Comparison of ENCODE assay signal across 11 cellular contexts in the genomic region with DNA sequence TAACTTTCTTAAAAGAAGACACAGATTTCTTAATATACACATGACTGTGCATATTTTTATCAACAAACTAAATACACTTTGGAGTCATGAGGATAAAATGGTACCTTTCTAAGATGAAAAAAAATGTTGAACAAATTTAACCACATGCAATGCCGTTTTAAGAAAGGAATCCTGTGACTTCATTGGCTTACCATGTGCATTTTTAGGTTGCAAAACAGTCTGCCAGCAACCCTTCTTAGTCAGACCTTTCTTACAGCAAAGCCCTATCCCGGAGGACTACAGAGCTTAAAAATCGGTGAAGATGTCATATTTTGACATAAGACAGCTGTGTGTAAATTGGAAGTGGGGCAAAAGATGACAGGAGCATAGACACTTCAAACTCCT. TPM values are rescaled to one million over a fixed set of nuclear protein-coding genes. Genes with fewer than 3 reads are reported as not detected.
A peak's percentile ranks its signal among the peaks of the same experiment; 100 is the strongest.
DNase-seq lines count a peak whose midpoint lies in the region; TF ChIP-seq lines count a peak whose summit lies in the region.
"Had no signal": no experiment of that assay in that cellular context is flagged by ENCODE, and none has a peak within 500 bp of the region (broad histone marks: within the 10 kb centered on the region; RNA-seq: fewer than 3 reads in every experiment).

No MANE protein-coding gene starts in this region.

- no peak overlapping the region for H3K4ac ChIP-seq in mesendoderm (ENCODE audit: low read depth, low read length)

- H2BK15ac ChIP-seq in mesendoderm (replicated peaks; ENCODE audit: low read depth): no peak overlapping the region

- H3K36me3 ChIP-seq in mesendoderm (ENCODE audit: control insufficient read depth, insufficient read depth, low read length) (no peaks in the 10 kb centered on the region), vagina (no peaks in the 10 kb centered on the region)
- H3K36me3 ChIP-seq: neutrophil had no signal

- no peak overlapping the region for H2BK5ac ChIP-seq in mesendoderm (ENCODE audit: low read length)

- TF ChIP-seq POLR2A in vagina (IDR thresholded peaks at IDR 0.05): no peak

- H3K23ac ChIP-seq in mesendoderm (ENCODE audit: low read length): no peak overlapping the region

- H3K27ac ChIP-seq in mesendoderm (ENCODE audit: low read depth, low read length) (no peak overlapping the region), vagina (peak overlapping the region; percentile 57)
- H3K27ac ChIP-seq: neutrophil had no signal

- H3K4me2 ChIP-seq in mesendoderm (ENCODE audit: low read length): no peak overlapping the region

- H3K9me3 ChIP-seq in vagina: no peaks in the 10 kb centered on the region
- H3K9me3 ChIP-seq: neutrophil had no signal

- H3K4me3 ChIP-seq in mesendoderm (ENCODE audit: low read length) (no peak overlapping the region), vagina (no peak overlapping the region)

- H3K79me1 ChIP-seq in mesendoderm (ENCODE audit: low read length): no peaks in the 10 kb centered on the region

- WGBS in mesendoderm (ENCODE audit: extremely low coverage, insufficient coverage, low lambda C conversion rate): no CpG with 5 or more reads among the region's 3 CpGs

- H3K27me3 ChIP-seq in mesendoderm (ENCODE audit: insufficient read depth, low read length, poor library complexity) (no peaks in the 10 kb centered on the region), vagina (no peaks in the 10 kb centered on the region)
- H3K27me3 ChIP-seq: neutrophil had no signal

- no peak overlapping the region for H2AK5ac ChIP-seq in mesendoderm (ENCODE audit: low read length)

- no peak overlapping the region for H3K18ac ChIP-seq in mesendoderm (ENCODE audit: low read length)

- no peak overlapping the region for H2BK120ac ChIP-seq in mesendoderm (ENCODE audit: low read depth, low read length)

- H3K4me1 ChIP-seq in mesendoderm (ENCODE audit: control insufficient read depth, low read depth, low read length) (no peaks in the 10 kb centered on the region), vagina (peaks cover 5% of the 10 kb centered on the region)

- no peak for TF ChIP-seq CTCF in vagina (IDR thresholded peaks at IDR 0.05)

- H4K5ac ChIP-seq in mesendoderm (ENCODE audit: low read length): no peak overlapping the region

- H4K8ac ChIP-seq in mesendoderm (ENCODE audit: low read depth, low read length): no peak overlapping the region

- no peak overlapping the region for H3K9ac ChIP-seq in mesendoderm (ENCODE audit: low read length)

- peak; percentile 52 for DNase-seq in MV-4-11 (lab: John Stamatoyannopoulos, UW)
- peak; percentile 99 for DNase-seq in dedifferentiated amniotic fluid mesenchymal stem cell (ENCODE audit: extremely low spot score)
- peak; percentile 48 for DNase-seq in mesendoderm
- DNase-seq in vagina (ENCODE audit: extremely low spot score in 2 of 2): no peak
- no peak for DNase-seq in stimulated activated CD4-positive, alpha-beta T cell treated with anti-CD3 and anti-CD28 coated beads, Interleukin-4, amount 100 ng/mL, for 24 hours
- DNase-seq in NCI-H2107 (lab: John Stamatoyannopoulos, UW): no peak
- no peak for DNase-seq in stimulated activated naive CD4-positive, alpha-beta T cell (lab: John Stamatoyannopoulos, UW)
- DNase-seq: activated CD4-positive, alpha-beta memory T cell treated with anti-CD3 and anti-CD28 coated beads, Interleukin-2, amount 10 ng/mL, durations not matched to agents 7 days and 5 days; Kasumi-1; stimulated activated naive B cell treated with anti-CD40 and anti-IgM and Interleukin-4, amounts not matched to agents 10 μg/mL and 1 μg/mL and 100 μg/mL, for 72 hours had no signal

- H3K56ac ChIP-seq in mesendoderm (ENCODE audit: low read length): no peak overlapping the region

- no peaks in the 10 kb centered on the region for H3K79me2 ChIP-seq in mesendoderm (ENCODE audit: control insufficient read depth, insufficient read depth, low read length)

- intact Hi-C loops in vagina (cut with DNase I): no loop called here

RNA-seq across cellular contexts. Expression of gene GASK1B, which starts 51.6 kb away (rescaled TPM):
- polyA plus RNA-seq in mesendoderm (2013, experiment 1 of 2): 0.06 TPM
- 0.03 TPM for polyA plus RNA-seq in mesendoderm (2013, experiment 2 of 2)
- total RNA-seq in vagina: 24.3 TPM
- total RNA-seq: activated CD4-positive, alpha-beta memory T cell treated with anti-CD3 and anti-CD28 coated beads, Interleukin-2, amount 10 ng/mL, durations not matched to agents 7 days and 5 days had no signal

Comparison
In these comparisons a context has a peak if more than half of its experiments do, and no peak if none do; other contexts are left out.
1. DNase-seq: peak in MV-4-11 (single experiment), dedifferentiated amniotic fluid mesenchymal stem cell (single experiment) and mesendoderm (single experiment); none in vagina (0 of 2), stimulated activated CD4-positive, alpha-beta T cell treated with anti-CD3 and anti-CD28 coated beads, Interleukin-4, amount 100 ng/mL, for 24 hours (single experiment), NCI-H2107 (single experiment) and stimulated activated naive CD4-positive, alpha-beta T cell (0 of 6).